Comparison of ENCODE assay signal across 13 cellular contexts in genomic region chr4:73703320-73703719, GRCh38.
"Had no signal": no experiment of that assay in that cellular context is flagged by ENCODE, and none has a peak within 500 bp of the region (broad histone marks: within the 10 kb centered on the region; RNA-seq: fewer than 3 reads in every experiment).

No MANE protein-coding gene starts in this region.

- H3K27me3 ChIP-seq: suprapubic skin, upper lobe of right lung had no signal

- H3K36me3 ChIP-seq: suprapubic skin, upper lobe of right lung had no signal

- DNase-seq: activated B cell treated with CpG ODN at 0.5 μM for 24 hours; activated CD4-positive, alpha-beta T cell treated with anti-CD3 and anti-CD28 coated beads, Interleukin-2, amount 10 ng/mL, durations not matched to agents 24 days and 14 days; activated naive CD4-positive, alpha-beta T cell treated with Interleukin-2 at 50 U/mL for 16 hours; caudate nucleus; cortex of kidney; effector memory CD4-positive, alpha-beta T cell; immature natural killer cell; left cardiac atrium; stimulated activated CD4-positive, alpha-beta T cell treated with anti-CD3 and anti-CD28 coated beads, Interleukin-4, amount 100 ng/mL, for 1 hour; stimulated activated CD8-positive, alpha-beta memory T cell treated with anti-CD3 and anti-CD28 coated beads, Interleukin-4, amount 100 ng/mL, for 48 hours; stimulated activated naive CD8-positive, alpha-beta T cell treated with anti-CD3 and anti-CD28 coated beads, Interleukin-15, Interleukin-2, amounts not matched to agents 100 U/mL and 50 U/mL, for 24 hours; upper lobe of right lung had no signal

- H3K9me3 ChIP-seq: suprapubic skin, upper lobe of right lung had no signal

- ATAC-seq: left cardiac atrium; stimulated activated naive CD8-positive, alpha-beta T cell treated with anti-CD3 and anti-CD28 coated beads, Interleukin-15, Interleukin-2, amounts not matched to agents 100 U/mL and 50 U/mL, for 24 hours; upper lobe of right lung had no signal

- H3K4me3 ChIP-seq: suprapubic skin, upper lobe of right lung had no signal
